30 cellular contexts compared by ENCODE assay signal in the genomic region with DNA sequence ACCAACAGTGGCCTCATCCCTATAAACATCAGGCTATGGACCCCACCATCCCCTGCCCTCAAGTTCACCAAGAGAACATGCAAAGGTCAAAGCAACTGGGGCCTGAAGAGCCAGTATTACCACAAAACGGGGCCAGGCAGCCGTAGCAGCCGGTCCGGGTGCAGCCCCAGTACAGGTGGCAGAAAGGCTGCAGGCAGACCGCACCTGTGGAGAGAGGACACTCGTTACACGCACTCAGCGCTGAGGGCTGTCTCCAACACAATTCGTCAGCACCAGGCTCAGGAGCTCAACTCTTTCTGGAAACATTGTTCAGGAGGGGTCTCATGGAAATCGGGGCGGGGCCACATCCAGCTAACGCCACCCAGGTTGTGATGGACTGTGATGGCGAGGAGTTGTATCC.
"Had no signal": no experiment of that assay in that cellular context is flagged by ENCODE, and none has a peak within 500 bp of the region (broad histone marks: within the 10 kb centered on the region; RNA-seq: fewer than 3 reads in every experiment).

No MANE protein-coding gene starts in this region.

- H3K9me3 ChIP-seq: MG63, Peyer's patch, SJCRH30, SK-N-SH had no signal

- H3K4me1 ChIP-seq: Peyer's patch, SJCRH30 had no signal

- H3K4me1 Mint-ChIP-seq: activated CD4-positive, alpha-beta T cell treated with anti-CD3 and anti-CD28 coated beads, Interleukin-2, amount 10 ng/mL, durations not matched to agents 24 days and 14 days; activated T-helper 17 cell treated with anti-CD3 and anti-CD28 coated beads, Interleukin-2, amount 50 U/mL, for 72 hours; brain; central memory CD8-positive, alpha-beta T cell had no signal

- H3K9ac ChIP-seq: KMS-11, SK-N-SH had no signal

- DNase-seq: activated CD4-positive, alpha-beta T cell treated with anti-CD3 and anti-CD28 coated beads, Interleukin-2, amount 10 ng/mL, durations not matched to agents 24 days and 14 days; activated CD4-positive, alpha-beta T cell treated with anti-CD3 and anti-CD28 coated beads, Interleukin-2, amount 50 U/mL, for 48 hours; activated CD4-positive, CD25-positive, alpha-beta regulatory T cell treated with anti-CD3 and anti-CD28 coated beads, Interleukin-2, amount 50 U/mL, for 72 hours; activated CD8-positive, alpha-beta memory T cell treated with anti-CD3 and anti-CD28 coated beads, Interleukin-2, amount 50 U/mL, for 48 hours; activated gamma-delta T cell; activated naive CD4-positive, alpha-beta T cell treated with anti-CD3 and anti-CD28 coated beads for 36 hours; activated naive CD8-positive, alpha-beta T cell treated with anti-CD3 and anti-CD28 coated beads, Interleukin-2, amount 50 U/mL, for 24 hours; activated T-cell treated with anti-CD3 and anti-CD28 coated beads, Interleukin-2, amount 50 U/mL, for 4 hours; amygdala; MG63; MV-4-11; NCI-H1092 treated with DMSO at 0.1 percent for 48 hours; NCI-H1417 treated with DMSO at 0.1 percent for 48 hours; NCI-H1694; NCI-H2029 treated with DMSO at 0.1 percent for 48 hours; NCI-H345; NCI-H510A; NCI-H526 treated with DMSO at 0.1 percent for 48 hours; NCI-H82; NK-92 treated with Interleukin-12 subunit alpha and Interleukin-12 subunit beta, amount 100 ng/mL, for 24 hours; Peyer's patch; Right ventricle myocardium superior; SJCRH30; SK-N-SH; T-helper 1 cell had no signal

- H3K27ac Mint-ChIP-seq: activated CD4-positive, alpha-beta T cell treated with anti-CD3 and anti-CD28 coated beads, Interleukin-2, amount 10 ng/mL, durations not matched to agents 24 days and 14 days; activated naive CD4-positive, alpha-beta T cell treated with anti-CD3 and anti-CD28 coated beads for 36 hours; activated naive CD8-positive, alpha-beta T cell treated with anti-CD3 and anti-CD28 coated beads, Interleukin-2, amount 50 U/mL, for 24 hours; activated T-helper 17 cell treated with anti-CD3 and anti-CD28 coated beads, Interleukin-2, amount 50 U/mL, for 72 hours; brain had no signal

- H3K4me3 ChIP-seq: MG63, Peyer's patch, SJCRH30 had no signal

- H3K4me3 Mint-ChIP-seq: activated CD4-positive, alpha-beta T cell treated with anti-CD3 and anti-CD28 coated beads, Interleukin-2, amount 10 ng/mL, durations not matched to agents 24 days and 14 days; activated naive CD4-positive, alpha-beta T cell treated with anti-CD3 and anti-CD28 coated beads for 36 hours; activated naive CD8-positive, alpha-beta T cell treated with anti-CD3 and anti-CD28 coated beads, Interleukin-2, amount 50 U/mL, for 24 hours; activated T-cell treated with anti-CD3 and anti-CD28 coated beads, Interleukin-2, amount 50 U/mL, for 4 hours; activated T-helper 17 cell treated with anti-CD3 and anti-CD28 coated beads, Interleukin-2, amount 50 U/mL, for 72 hours; brain; central memory CD8-positive, alpha-beta T cell had no signal

- H3K27me3 ChIP-seq: MG63, Peyer's patch, SJCRH30 had no signal

- H3K27me3 Mint-ChIP-seq: activated CD4-positive, alpha-beta T cell treated with anti-CD3 and anti-CD28 coated beads, Interleukin-2, amount 10 ng/mL, durations not matched to agents 24 days and 14 days; activated naive CD8-positive, alpha-beta T cell treated with anti-CD3 and anti-CD28 coated beads, Interleukin-2, amount 50 U/mL, for 24 hours; activated T-helper 17 cell treated with anti-CD3 and anti-CD28 coated beads, Interleukin-2, amount 50 U/mL, for 72 hours; brain; central memory CD8-positive, alpha-beta T cell had no signal

- ATAC-seq: activated naive CD8-positive, alpha-beta T cell treated with anti-CD3 and anti-CD28 coated beads, Interleukin-2, amount 50 U/mL, for 24 hours; activated T-cell treated with anti-CD3 and anti-CD28 coated beads, Interleukin-2, amount 50 U/mL, for 4 hours; activated T-helper 17 cell treated with anti-CD3 and anti-CD28 coated beads, Interleukin-2, amount 50 U/mL, for 72 hours had no signal

- H3K9me3 Mint-ChIP-seq: activated CD4-positive, alpha-beta T cell treated with anti-CD3 and anti-CD28 coated beads, Interleukin-2, amount 10 ng/mL, durations not matched to agents 24 days and 14 days; activated naive CD4-positive, alpha-beta T cell treated with anti-CD3 and anti-CD28 coated beads for 36 hours; activated naive CD8-positive, alpha-beta T cell treated with anti-CD3 and anti-CD28 coated beads, Interleukin-2, amount 50 U/mL, for 24 hours; activated T-cell treated with anti-CD3 and anti-CD28 coated beads, Interleukin-2, amount 50 U/mL, for 4 hours; activated T-helper 17 cell treated with anti-CD3 and anti-CD28 coated beads, Interleukin-2, amount 50 U/mL, for 72 hours; brain; central memory CD8-positive, alpha-beta T cell had no signal

- H3K27ac ChIP-seq: KMS-11, Peyer's patch, RWPE1, SJCRH30 had no signal
